ENCODE assay signal across 16 cellular contexts in genomic region chr5:81767938-81768337, GRCh38.
"Had no signal": no experiment of that assay in that cellular context is flagged by ENCODE, and none has a peak within 500 bp of the region (broad histone marks: within the 10 kb centered on the region; RNA-seq: fewer than 3 reads in every experiment).

No MANE protein-coding gene starts in this region.

- H3K4me1 Mint-ChIP-seq: stimulated activated memory B cell treated with anti-CD40 and anti-IgM and Interleukin-4, amounts not matched to agents 10 μg/mL and 1 μg/mL and 100 μg/mL, for 72 hours had no signal

- H3K4me3 Mint-ChIP-seq: activated naive CD4-positive, alpha-beta T cell treated with anti-CD3 and anti-CD28 coated beads for 36 hours; neural crest cell; stimulated activated memory B cell treated with anti-CD40 and anti-IgM and Interleukin-4, amounts not matched to agents 10 μg/mL and 1 μg/mL and 100 μg/mL, for 72 hours had no signal

- H3K36me3 ChIP-seq: esophagus squamous epithelium, transverse colon had no signal

- H3K4me1 ChIP-seq: parathyroid adenoma, transverse colon had no signal

- H3K27me3 Mint-ChIP-seq: stimulated activated memory B cell treated with anti-CD40 and anti-IgM and Interleukin-4, amounts not matched to agents 10 μg/mL and 1 μg/mL and 100 μg/mL, for 72 hours had no signal

- H3K9ac ChIP-seq: parathyroid adenoma had no signal

- H3K27ac ChIP-seq: parathyroid adenoma, transverse colon had no signal

- ATAC-seq: stimulated activated memory B cell treated with anti-CD40 and anti-IgM and Interleukin-4, amounts not matched to agents 10 μg/mL and 1 μg/mL and 100 μg/mL, for 72 hours had no signal

- H3K27ac Mint-ChIP-seq: activated naive CD4-positive, alpha-beta T cell treated with anti-CD3 and anti-CD28 coated beads for 36 hours; activated T-helper 2 cell treated with anti-CD3 and anti-CD28 coated beads, Interferon-gamma antibody, Interleukin-2, Interleukin-4, amounts not matched to agents 10 μg/mL and 5 μg/mL and 100 μg/mL, durations not matched to agents 14 hours and 24 hours and 36 hours; stimulated activated memory B cell treated with anti-CD40 and anti-IgM and Interleukin-4, amounts not matched to agents 10 μg/mL and 1 μg/mL and 100 μg/mL, for 72 hours had no signal

- H3K36me3 Mint-ChIP-seq: stimulated activated memory B cell treated with anti-CD40 and anti-IgM and Interleukin-4, amounts not matched to agents 10 μg/mL and 1 μg/mL and 100 μg/mL, for 72 hours had no signal

- H3K9me3 Mint-ChIP-seq: activated naive CD4-positive, alpha-beta T cell treated with anti-CD3 and anti-CD28 coated beads for 36 hours; activated T-helper 2 cell treated with anti-CD3 and anti-CD28 coated beads, Interferon-gamma antibody, Interleukin-2, Interleukin-4, amounts not matched to agents 10 μg/mL and 5 μg/mL and 100 μg/mL, durations not matched to agents 14 hours and 24 hours and 36 hours; stimulated activated memory B cell treated with anti-CD40 and anti-IgM and Interleukin-4, amounts not matched to agents 10 μg/mL and 1 μg/mL and 100 μg/mL, for 72 hours had no signal

- H3K4me3 ChIP-seq: esophagus squamous epithelium, transverse colon had no signal

- H3K27me3 ChIP-seq: esophagus squamous epithelium, transverse colon had no signal

- DNase-seq: activated CD4-positive, CD25-positive, alpha-beta regulatory T cell treated with anti-CD3 and anti-CD28 coated beads, Interleukin-2, amount 50 U/mL, for 72 hours; activated naive CD4-positive, alpha-beta T cell treated with anti-CD3 and anti-CD28 coated beads for 36 hours; central memory CD4-positive, alpha-beta T cell; cortex of kidney; effector CD8-positive, alpha-beta T cell; esophagus squamous epithelium; head of caudate nucleus; midbrain; stimulated activated CD4-positive, alpha-beta T cell treated with anti-CD3 and anti-CD28 coated beads, Interleukin-2, amount 100 ng/mL, for 48 hours; substantia nigra; T-helper 9 cell; transverse colon had no signal

- H3K9me3 ChIP-seq: esophagus squamous epithelium, transverse colon had no signal
